8 cellular contexts compared by ENCODE assay signal in genomic region chrX:119398587-119398973, GRCh38. TPM values are rescaled to one million over a fixed set of nuclear protein-coding genes. Genes with fewer than 3 reads are reported as not detected.
A peak's percentile ranks its signal among the peaks of the same experiment; 100 is the strongest.
DNase-seq lines count a peak whose midpoint lies in the region; ATAC-seq and TF ChIP-seq lines count a peak whose summit lies in the region.

No MANE protein-coding gene starts in this region.

- WGBS in mesodermal cell (ENCODE audit: insufficient coverage in 2 of 2), 2 experiments, result 10% methylated on average over 2 of the region's 3 CpGs; no CpG with 5 or more reads in 1 of the 2 experiments

- DNase-seq in breast epithelium (ENCODE audit: low spot score in 2 of 2) (no peak), retina (no peak), Ammon's horn (ENCODE audit: low spot score) (no peak), NCI-H1436 treated with DMSO at 0.1 percent for 48 hours (lab: John Stamatoyannopoulos, UW) (no peak)
- no peak for DNase-seq in stimulated activated CD8-positive, alpha-beta memory T cell treated with anti-CD3 and anti-CD28 coated beads, Interleukin-4, amount 100 ng/mL, for 48 hours

- H3K4me3 ChIP-seq in GM08714 (ENCODE audit: low read length), result peak overlapping the region; percentile 70; the same call in 1 of the 2 replicates
- H3K4me3 ChIP-seq in breast epithelium, result peak overlapping the region; percentile 57 to 76 (median 65)
- H3K4me3 ChIP-seq in mesodermal cell (ENCODE audit: extremely low read depth, insufficient read depth, low read length, poor library complexity, severe bottlenecking), result peak overlapping the region; percentile 47

- intact Hi-C loops in breast epithelium (cut with DNase I; ENCODE audit: low total_unique reads), result loop anchor here (2.0 kb wide), 1 partner anchor 56 kb away; no protein-coding TSS in a partner anchor

- no peaks in the 10 kb centered on the region for H3K36me3 ChIP-seq in breast epithelium
- no peaks in the 10 kb centered on the region for H3K36me3 ChIP-seq in mesodermal cell (ENCODE audit: control insufficient read depth, insufficient read depth, low read length)

- ATAC-seq in HG03378 (IDR thresholded peaks at IDR 0.05; ENCODE audit: unreplicated experiment), result peak; percentile 16

- H3K27ac ChIP-seq in breast epithelium, result peak overlapping the region; percentile 86 to 88
- H3K27ac ChIP-seq in mesodermal cell (ENCODE audit: low read depth, low read length, severe bottlenecking), result no peak overlapping the region

- H3K4me1 ChIP-seq in breast epithelium, result no peaks in the 10 kb centered on the region
- peaks cover 4% of the 10 kb centered on the region for H3K4me1 ChIP-seq in mesodermal cell (ENCODE audit: control insufficient read depth, insufficient read depth, low read length, poor library complexity, severe bottlenecking)

- TF ChIP-seq POLR2A in breast epithelium (IDR thresholded peaks at IDR 0.05), result no peak

- peaks cover 0 to 4% of the 10 kb centered on the region in 2 donors for H3K27me3 ChIP-seq in breast epithelium

- H3K9me3 ChIP-seq in breast epithelium (no peaks in the 10 kb centered on the region), mesodermal cell (ENCODE audit: control insufficient read depth, low read length) (no peaks in the 10 kb centered on the region)

- TF ChIP-seq CTCF in breast epithelium (IDR thresholded peaks at IDR 0.05), result no peak

RNA-seq across cellular contexts. Expression of gene SLC25A43, which starts 0.6 kb away (rescaled TPM):
- 10 to 100 TPM; 16.3 to 20.5 (median 19.0) TPM for total RNA-seq in breast epithelium
- polyA plus RNA-seq in mesodermal cell (2013, experiment 1 of 2), result 9.1 TPM
- 8.7 TPM for polyA plus RNA-seq in mesodermal cell (2013, experiment 2 of 2)
